Comparison of ENCODE assay signal across 1 cellular context in genomic region chr15:82942691-82943090, GRCh38.
TF ChIP-seq lines count a peak whose summit lies in the region.

No MANE protein-coding gene starts in this region.

TF ChIP-seq in HCT116, 20 proteins besides CTCF, POLR2A, EP300 and RAD21 (continued from another document):
- TF ChIP-seq REST (IDR thresholded peaks at IDR 0.05; ENCODE audit: low read depth) (no peak), SP1 (IDR thresholded peaks at IDR 0.05; ENCODE audit: low read depth) (peak; percentile 67), YY1 (IDR thresholded peaks at IDR 0.05; ENCODE audit: extremely low read depth, insufficient replicate concordance, low read depth, low read length) (no peak), CEBPB (IDR thresholded peaks at IDR 0.05; ENCODE audit: low read depth) (peak; percentile 92), FOSL1 (IDR thresholded peaks at IDR 0.05; ENCODE audit: low read depth) (peak; percentile 53), ZBTB33 (IDR thresholded peaks at IDR 0.05; ENCODE audit: extremely low read depth, insufficient replicate concordance, low read length) (no peak), ZNF274 (IDR thresholded peaks at IDR 0.05; ENCODE audit: low read depth, low read length) (no peak), JUND (IDR thresholded peaks at IDR 0.05) (peak; percentile 63), SIN3A (IDR thresholded peaks at IDR 0.05; ENCODE audit: low read depth) (no peak), EZH2 (IDR thresholded peaks at IDR 0.05) (no peak), ATF3 (IDR thresholded peaks at IDR 0.05) (no peak), EGR1 (IDR thresholded peaks at IDR 0.05; ENCODE audit: low read depth) (peak; percentile 79)
